ENCODE assay signal across 22 cellular contexts in the genomic region with DNA sequence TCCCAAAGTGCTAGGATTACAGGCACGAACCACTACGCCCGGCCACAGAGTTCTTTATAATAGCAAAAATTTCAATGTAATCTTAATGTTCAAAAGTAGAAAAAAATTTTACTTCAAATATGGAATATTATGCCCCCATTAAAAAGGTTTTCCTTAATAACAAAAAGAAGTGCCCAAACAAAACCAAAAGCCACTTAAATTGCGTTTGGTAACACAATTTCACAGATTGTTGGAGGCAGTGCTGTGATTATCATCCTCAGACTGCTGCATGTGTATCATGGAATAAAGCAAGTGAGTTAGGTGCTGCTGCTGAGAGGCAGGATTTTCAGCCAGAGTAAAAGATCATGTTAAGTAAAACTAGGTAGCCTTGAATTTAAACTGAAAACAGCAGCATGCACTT.
"Had no signal": no experiment of that assay in that cellular context is flagged by ENCODE, and none has a peak within 500 bp of the region (broad histone marks: within the 10 kb centered on the region; RNA-seq: fewer than 3 reads in every experiment).

No MANE protein-coding gene starts in this region.

- DNase-seq: colonic mucosa; cortex of kidney; dermis blood vessel endothelial cell; effector CD4-positive, alpha-beta T cell; effector CD8-positive, alpha-beta T cell; effector memory CD4-positive, alpha-beta T cell; effector memory CD8-positive, alpha-beta T cell; erythroblast; esophagus squamous epithelium; foreskin fibroblast; foreskin keratinocyte; foreskin melanocyte; gastrocnemius medialis; glutamatergic neuron; heart left ventricle; heart right ventricle had no signal

- H3K27ac ChIP-seq: colonic mucosa, coronary artery, dorsolateral prefrontal cortex, epithelial cell of prostate, esophagus muscularis mucosa, esophagus squamous epithelium, foreskin keratinocyte, gastrocnemius medialis, gastroesophageal sphincter, heart left ventricle, heart right ventricle had no signal

- H3K4me1 ChIP-seq: colonic mucosa, foreskin keratinocyte had no signal

- H3K4me3 ChIP-seq: colonic mucosa, coronary artery, dorsolateral prefrontal cortex, esophagus muscularis mucosa, esophagus squamous epithelium, gastrocnemius medialis, gastroesophageal sphincter, heart left ventricle, heart right ventricle had no signal

- H3K9me3 ChIP-seq: colonic mucosa, esophagus muscularis mucosa, esophagus squamous epithelium, gastrocnemius medialis, gastroesophageal sphincter, heart left ventricle, heart right ventricle had no signal

- ATAC-seq: effector memory CD8-positive, alpha-beta T cell; esophagus mucosa; foreskin keratinocyte; gastrocnemius medialis; gastroesophageal sphincter; heart left ventricle; heart right ventricle had no signal

- H3K36me3 ChIP-seq: colonic mucosa, esophagus muscularis mucosa, esophagus squamous epithelium, gastrocnemius medialis, gastroesophageal sphincter, heart left ventricle, heart right ventricle had no signal
